ENCODE assay signal across 2 cellular contexts in the genomic region with DNA sequence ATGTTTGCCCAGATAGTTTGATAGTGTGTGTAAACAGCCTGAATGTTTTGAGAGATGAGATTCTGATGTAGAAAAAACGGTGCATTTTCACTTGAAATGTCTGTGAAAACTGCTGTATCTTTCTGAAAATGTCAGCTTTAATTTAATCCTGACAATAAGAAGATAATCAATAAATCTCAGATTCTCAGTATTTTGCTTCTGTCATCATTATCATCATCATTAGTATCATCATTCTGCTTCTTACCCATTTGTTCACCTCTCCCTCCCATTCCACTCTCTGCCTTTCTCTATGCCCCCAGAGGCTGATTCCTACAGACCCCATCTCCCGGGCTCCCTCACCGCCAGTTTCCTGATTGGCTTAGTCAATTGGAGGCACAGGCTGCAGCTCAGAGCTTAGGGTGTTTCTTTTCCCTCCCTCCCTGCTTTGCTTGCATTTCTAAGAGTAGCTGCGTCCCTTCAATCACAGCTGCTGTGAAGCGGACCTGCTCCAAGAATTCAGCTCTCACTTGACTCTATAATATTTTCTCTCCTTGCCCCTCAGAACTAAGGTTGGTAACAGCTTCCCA.
A peak's percentile ranks its signal among the peaks of the same experiment; 100 is the strongest.
TF ChIP-seq lines count a peak whose summit lies in the region.

No MANE protein-coding gene starts in this region.

TF ChIP-seq in GM23338, 12 proteins besides CTCF, POLR2A, EP300 and RAD21 (continues in another document):
- TF ChIP-seq, protein P1, sequence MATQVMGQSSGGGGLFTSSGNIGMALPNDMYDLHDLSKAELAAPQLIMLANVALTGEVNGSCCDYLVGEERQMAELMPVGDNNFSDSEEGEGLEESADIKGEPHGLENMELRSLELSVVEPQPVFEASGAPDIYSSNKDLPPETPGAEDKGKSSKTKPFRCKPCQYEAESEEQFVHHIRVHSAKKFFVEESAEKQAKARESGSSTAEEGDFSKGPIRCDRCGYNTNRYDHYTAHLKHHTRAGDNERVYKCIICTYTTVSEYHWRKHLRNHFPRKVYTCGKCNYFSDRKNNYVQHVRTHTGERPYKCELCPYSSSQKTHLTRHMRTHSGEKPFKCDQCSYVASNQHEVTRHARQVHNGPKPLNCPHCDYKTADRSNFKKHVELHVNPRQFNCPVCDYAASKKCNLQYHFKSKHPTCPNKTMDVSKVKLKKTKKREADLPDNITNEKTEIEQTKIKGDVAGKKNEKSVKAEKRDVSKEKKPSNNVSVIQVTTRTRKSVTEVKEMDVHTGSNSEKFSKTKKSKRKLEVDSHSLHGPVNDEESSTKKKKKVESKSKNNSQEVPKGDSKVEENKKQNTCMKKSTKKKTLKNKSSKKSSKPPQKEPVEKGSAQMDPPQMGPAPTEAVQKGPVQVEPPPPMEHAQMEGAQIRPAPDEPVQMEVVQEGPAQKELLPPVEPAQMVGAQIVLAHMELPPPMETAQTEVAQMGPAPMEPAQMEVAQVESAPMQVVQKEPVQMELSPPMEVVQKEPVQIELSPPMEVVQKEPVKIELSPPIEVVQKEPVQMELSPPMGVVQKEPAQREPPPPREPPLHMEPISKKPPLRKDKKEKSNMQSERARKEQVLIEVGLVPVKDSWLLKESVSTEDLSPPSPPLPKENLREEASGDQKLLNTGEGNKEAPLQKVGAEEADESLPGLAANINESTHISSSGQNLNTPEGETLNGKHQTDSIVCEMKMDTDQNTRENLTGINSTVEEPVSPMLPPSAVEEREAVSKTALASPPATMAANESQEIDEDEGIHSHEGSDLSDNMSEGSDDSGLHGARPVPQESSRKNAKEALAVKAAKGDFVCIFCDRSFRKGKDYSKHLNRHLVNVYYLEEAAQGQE (IDR thresholded peaks at IDR 0.05; ENCODE audit: unreplicated experiment), result no peak
- TF ChIP-seq, protein P2, sequence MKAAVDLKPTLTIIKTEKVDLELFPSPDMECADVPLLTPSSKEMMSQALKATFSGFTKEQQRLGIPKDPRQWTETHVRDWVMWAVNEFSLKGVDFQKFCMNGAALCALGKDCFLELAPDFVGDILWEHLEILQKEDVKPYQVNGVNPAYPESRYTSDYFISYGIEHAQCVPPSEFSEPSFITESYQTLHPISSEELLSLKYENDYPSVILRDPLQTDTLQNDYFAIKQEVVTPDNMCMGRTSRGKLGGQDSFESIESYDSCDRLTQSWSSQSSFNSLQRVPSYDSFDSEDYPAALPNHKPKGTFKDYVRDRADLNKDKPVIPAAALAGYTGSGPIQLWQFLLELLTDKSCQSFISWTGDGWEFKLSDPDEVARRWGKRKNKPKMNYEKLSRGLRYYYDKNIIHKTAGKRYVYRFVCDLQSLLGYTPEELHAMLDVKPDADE (IDR thresholded peaks at IDR 0.05), result no peak
- TF ChIP-seq, protein P3, sequence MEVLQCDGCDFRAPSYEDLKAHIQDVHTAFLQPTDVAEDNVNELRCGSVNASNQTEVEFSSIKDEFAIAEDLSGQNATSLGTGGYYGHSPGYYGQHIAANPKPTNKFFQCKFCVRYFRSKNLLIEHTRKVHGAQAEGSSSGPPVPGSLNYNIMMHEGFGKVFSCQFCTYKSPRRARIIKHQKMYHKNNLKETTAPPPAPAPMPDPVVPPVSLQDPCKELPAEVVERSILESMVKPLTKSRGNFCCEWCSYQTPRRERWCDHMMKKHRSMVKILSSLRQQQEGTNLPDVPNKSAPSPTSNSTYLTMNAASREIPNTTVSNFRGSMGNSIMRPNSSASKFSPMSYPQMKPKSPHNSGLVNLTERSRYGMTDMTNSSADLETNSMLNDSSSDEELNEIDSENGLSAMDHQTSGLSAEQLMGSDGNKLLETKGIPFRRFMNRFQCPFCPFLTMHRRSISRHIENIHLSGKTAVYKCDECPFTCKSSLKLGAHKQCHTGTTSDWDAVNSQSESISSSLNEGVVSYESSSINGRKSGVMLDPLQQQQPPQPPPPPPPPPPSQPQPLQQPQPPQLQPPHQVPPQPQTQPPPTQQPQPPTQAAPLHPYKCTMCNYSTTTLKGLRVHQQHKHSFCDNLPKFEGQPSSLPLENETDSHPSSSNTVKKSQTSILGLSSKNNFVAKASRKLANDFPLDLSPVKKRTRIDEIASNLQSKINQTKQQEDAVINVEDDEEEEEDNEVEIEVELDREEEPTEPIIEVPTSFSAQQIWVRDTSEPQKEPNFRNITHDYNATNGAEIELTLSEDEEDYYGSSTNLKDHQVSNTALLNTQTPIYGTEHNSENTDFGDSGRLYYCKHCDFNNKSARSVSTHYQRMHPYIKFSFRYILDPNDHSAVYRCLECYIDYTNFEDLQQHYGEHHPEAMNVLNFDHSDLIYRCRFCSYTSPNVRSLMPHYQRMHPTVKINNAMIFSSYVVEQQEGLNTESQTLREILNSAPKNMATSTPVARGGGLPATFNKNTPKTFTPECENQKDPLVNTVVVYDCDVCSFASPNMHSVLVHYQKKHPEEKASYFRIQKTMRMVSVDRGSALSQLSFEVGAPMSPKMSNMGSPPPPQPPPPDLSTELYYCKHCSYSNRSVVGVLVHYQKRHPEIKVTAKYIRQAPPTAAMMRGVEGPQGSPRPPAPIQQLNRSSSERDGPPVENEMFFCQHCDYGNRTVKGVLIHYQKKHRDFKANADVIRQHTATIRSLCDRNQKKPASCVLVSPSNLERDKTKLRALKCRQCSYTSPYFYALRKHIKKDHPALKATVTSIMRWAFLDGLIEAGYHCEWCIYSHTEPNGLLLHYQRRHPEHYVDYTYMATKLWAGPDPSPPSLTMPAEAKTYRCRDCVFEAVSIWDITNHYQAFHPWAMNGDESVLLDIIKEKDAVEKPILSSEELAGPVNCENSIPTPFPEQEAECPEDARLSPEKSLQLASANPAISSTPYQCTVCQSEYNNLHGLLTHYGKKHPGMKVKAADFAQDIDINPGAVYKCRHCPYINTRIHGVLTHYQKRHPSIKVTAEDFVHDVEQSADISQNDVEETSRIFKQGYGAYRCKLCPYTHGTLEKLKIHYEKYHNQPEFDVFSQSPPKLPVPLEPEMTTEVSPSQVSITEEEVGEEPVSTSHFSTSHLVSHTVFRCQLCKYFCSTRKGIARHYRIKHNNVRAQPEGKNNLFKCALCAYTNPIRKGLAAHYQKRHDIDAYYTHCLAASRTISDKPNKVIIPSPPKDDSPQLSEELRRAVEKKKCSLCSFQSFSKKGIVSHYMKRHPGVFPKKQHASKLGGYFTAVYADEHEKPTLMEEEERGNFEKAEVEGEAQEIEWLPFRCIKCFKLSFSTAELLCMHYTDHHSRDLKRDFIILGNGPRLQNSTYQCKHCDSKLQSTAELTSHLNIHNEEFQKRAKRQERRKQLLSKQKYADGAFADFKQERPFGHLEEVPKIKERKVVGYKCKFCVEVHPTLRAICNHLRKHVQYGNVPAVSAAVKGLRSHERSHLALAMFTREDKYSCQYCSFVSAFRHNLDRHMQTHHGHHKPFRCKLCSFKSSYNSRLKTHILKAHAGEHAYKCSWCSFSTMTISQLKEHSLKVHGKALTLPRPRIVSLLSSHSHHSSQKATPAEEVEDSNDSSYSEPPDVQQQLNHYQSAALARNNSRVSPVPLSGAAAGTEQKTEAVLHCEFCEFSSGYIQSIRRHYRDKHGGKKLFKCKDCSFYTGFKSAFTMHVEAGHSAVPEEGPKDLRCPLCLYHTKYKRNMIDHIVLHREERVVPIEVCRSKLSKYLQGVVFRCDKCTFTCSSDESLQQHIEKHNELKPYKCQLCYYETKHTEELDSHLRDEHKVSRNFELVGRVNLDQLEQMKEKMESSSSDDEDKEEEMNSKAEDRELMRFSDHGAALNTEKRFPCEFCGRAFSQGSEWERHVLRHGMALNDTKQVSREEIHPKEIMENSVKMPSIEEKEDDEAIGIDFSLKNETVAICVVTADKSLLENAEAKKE (CRISPR knock-in tag; IDR thresholded peaks at IDR 0.05), result no peak
- TF ChIP-seq JUNB (IDR thresholded peaks at IDR 0.05; ENCODE audit: unreplicated experiment) (no peak), NANOG (IDR thresholded peaks at IDR 0.05; ENCODE audit: borderline replicate concordance) (no peak), ZNF331 (CRISPR knock-in tag; IDR thresholded peaks at IDR 0.05; ENCODE audit: low read depth) (no peak), EZH2phosphoT487 (IDR thresholded peaks at IDR 0.05; ENCODE audit: unreplicated experiment) (no peak), POLR2AphosphoS5 (IDR thresholded peaks at IDR 0.05; ENCODE audit: low read depth) (no peak), CREB1 (CRISPR knock-in tag; IDR thresholded peaks at IDR 0.05; ENCODE audit: low read depth) (no peak)

TF ChIP-seq in IMR-90, 13 proteins besides CTCF, POLR2A, EP300 and RAD21:
- TF ChIP-seq RFX5 (IDR thresholded peaks at IDR 0.05; ENCODE audit: low read depth, low read length) (no peak), MAFK (IDR thresholded peaks at IDR 0.05; ENCODE audit: low read depth, low read length) (peak; percentile 54), CHD1 (IDR thresholded peaks at IDR 0.05; ENCODE audit: low read depth, low read length) (no peak), NFE2L2 (IDR thresholded peaks at IDR 0.05; ENCODE audit: low read depth, low read length) (no peak)
